ENCODE assay signal across 17 cellular contexts in the genomic region with DNA sequence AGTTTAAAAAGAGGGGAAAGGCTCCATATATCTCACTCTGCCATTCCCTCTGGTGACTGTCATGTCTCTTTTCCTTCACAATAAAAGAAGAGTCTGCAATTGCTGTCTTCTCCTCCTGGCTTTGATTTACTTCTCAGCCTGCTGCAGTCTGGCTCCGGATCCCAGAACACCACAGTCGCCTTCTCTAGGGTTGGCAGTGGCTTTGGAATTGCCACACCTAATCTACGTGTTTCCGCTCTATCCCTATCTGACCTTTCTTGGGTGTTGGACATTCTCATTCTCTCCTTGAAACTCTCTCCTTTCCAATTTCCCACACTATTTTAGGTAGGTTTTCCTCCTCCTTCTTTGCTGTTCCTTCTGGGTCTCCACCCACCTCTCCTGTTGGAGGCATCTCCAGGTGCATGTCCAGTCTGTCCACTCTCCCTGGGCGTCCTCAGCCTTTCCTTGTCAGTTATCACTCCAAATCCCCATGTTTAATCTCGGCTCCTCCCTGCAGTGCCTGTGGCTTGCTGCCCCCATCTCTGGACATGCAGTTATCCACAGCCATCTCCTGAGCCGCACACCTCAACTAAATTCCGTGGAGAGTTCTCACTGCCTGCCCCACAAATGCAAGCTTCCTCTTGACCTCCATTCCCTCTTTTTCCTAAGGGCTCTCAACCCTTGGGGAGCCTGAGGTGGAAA.
A peak's percentile ranks its signal among the peaks of the same experiment; 100 is the strongest.
DNase-seq lines count a peak whose midpoint lies in the region; ATAC-seq, FAIRE-seq and TF ChIP-seq lines count a peak whose summit lies in the region.
"Had no signal": no experiment of that assay in that cellular context is flagged by ENCODE, and none has a peak within 500 bp of the region (broad histone marks: within the 10 kb centered on the region; RNA-seq: fewer than 3 reads in every experiment).

No MANE protein-coding gene starts in this region.

- no peaks in the 10 kb centered on the region for H3K79me2 ChIP-seq in keratinocyte (ENCODE audit: control insufficient read depth, insufficient read depth, low read length)

- ATAC-seq in Right ventricle myocardium superior (ENCODE audit: poor library complexity) (peak; percentile 81), HG02678 (IDR thresholded peaks at IDR 0.05; ENCODE audit: unreplicated experiment) (no peak)
- ATAC-seq: K562 had no signal

- H3K9me1 ChIP-seq in keratinocyte (ENCODE audit: control insufficient read depth, extremely low read depth, insufficient read depth, low read length): no peaks in the 10 kb centered on the region

- H3K4me3 ChIP-seq in right atrium auricular region (no peak overlapping the region), keratinocyte (ENCODE audit: control insufficient read depth in 2 of 3, extremely low read depth in 1 of 3, insufficient read depth in 2 of 3, low read depth in 1 of 3, low read length in 3 of 3) (no peak overlapping the region), BE2C (ENCODE audit: low read depth, low read length) (no peak overlapping the region)
- H3K4me3 ChIP-seq in effector memory CD4-positive, alpha-beta T cell (ENCODE audit: insufficient read depth, low read depth, low read length, poor library complexity, severe bottlenecking): no peak overlapping the region
- H3K4me3 ChIP-seq: K562 had no signal

- H3K9ac ChIP-seq in keratinocyte (ENCODE audit: control insufficient read depth, extremely low read depth, insufficient read depth, low read length): no peak overlapping the region

- no peak for TF ChIP-seq CTCF in right atrium auricular region (IDR thresholded peaks at IDR 0.05)
- TF ChIP-seq CTCF in keratinocyte (optimal IDR thresholded peaks at IDR 0.05 in 1 of 3, IDR thresholded peaks at IDR 0.05 in 1 of 3, conservative IDR thresholded peaks at IDR 0.05 in 1 of 3; ENCODE audit: extremely low read depth in 1 of 3, insufficient read depth in 2 of 3, low read length in 3 of 3): no peak
- TF ChIP-seq CTCF in BE2C (IDR thresholded peaks at IDR 0.05; ENCODE audit: low read depth, low read length): no peak

- no peak for FAIRE-seq in keratinocyte (lab: Jason Lieb, UNC)
- FAIRE-seq: G401.6, GM12892, GM19239, K562 had no signal

- dilution Hi-C loops in keratinocyte (cut with MboI; ENCODE audit: extremely low pct_ligation_motif_present, low sequenced_read_pairs): no loop called here

- no peaks in the 10 kb centered on the region for H3K27me3 ChIP-seq in right atrium auricular region
- H3K27me3 ChIP-seq in keratinocyte (ENCODE audit: control insufficient read depth, extremely low read depth, insufficient read depth, low read length): no peaks in the 10 kb centered on the region
- no peaks in the 10 kb centered on the region for H3K27me3 ChIP-seq in effector memory CD4-positive, alpha-beta T cell (replicated peaks; ENCODE audit: control insufficient read depth, insufficient read depth, low read length, poor library complexity, severe bottlenecking)
- no peaks in the 10 kb centered on the region for H3K27me3 ChIP-seq in BE2C

- DNase-seq in Right ventricle myocardium superior: no peak
- no peak for DNase-seq in right atrium auricular region (ENCODE audit: low spot score)
- DNase-seq in ecto neural progenitor cell (ENCODE audit: low spot score): peak; percentile 39
- no peak for DNase-seq in keratinocyte (ENCODE audit: low read depth, low spot score)
- no peak for DNase-seq in effector memory CD4-positive, alpha-beta T cell
- no peak for DNase-seq in BE2C
- DNase-seq in NCI-H1436 (lab: John Stamatoyannopoulos, UW): no peak
- DNase-seq: DMS79 treated with DMSO at 0.1 percent for 48 hours, NCI-H1092 treated with DMSO at 0.1 percent for 48 hours, NCI-H1694 treated with DMSO at 0.1 percent for 48 hours, NCI-H345, NCI-H526 treated with DMSO at 0.1 percent for 48 hours had no signal

- intact Hi-C loops in Right ventricle myocardium superior (cut with DNase I): no loop called here

- H3K36me3 ChIP-seq in right atrium auricular region (no peaks in the 10 kb centered on the region), keratinocyte (ENCODE audit: control insufficient read depth in 2 of 2, extremely low read depth in 1 of 2, insufficient read depth in 2 of 2, low read length in 2 of 2) (no peaks in the 10 kb centered on the region), BE2C (no peaks in the 10 kb centered on the region)
- H3K36me3 ChIP-seq in effector memory CD4-positive, alpha-beta T cell (ENCODE audit: control insufficient read depth, insufficient read depth, low read length): no peaks in the 10 kb centered on the region

- H2AFZ ChIP-seq in keratinocyte (ENCODE audit: control insufficient read depth, low read length): no peak overlapping the region

- H3K27ac ChIP-seq in right atrium auricular region (peak overlapping the region in 1 of 2 donors; percentile 61), keratinocyte (ENCODE audit: control insufficient read depth, insufficient read depth, low read length) (no peak overlapping the region)
- no peak overlapping the region for H3K27ac ChIP-seq in effector memory CD4-positive, alpha-beta T cell (ENCODE audit: insufficient read depth, low read length, poor library complexity, severe bottlenecking)

- no peaks in the 10 kb centered on the region for H3K9me3 ChIP-seq in right atrium auricular region
- no peaks in the 10 kb centered on the region for H3K9me3 ChIP-seq in keratinocyte (ENCODE audit: control insufficient read depth, low read depth, low read length)
- H3K9me3 ChIP-seq in effector memory CD4-positive, alpha-beta T cell (ENCODE audit: control insufficient read depth, low read length): no peaks in the 10 kb centered on the region
- H3K9me3 ChIP-seq in BE2C: no peaks in the 10 kb centered on the region

- H3K4me1 ChIP-seq in right atrium auricular region (peaks cover 0 to 23% of the 10 kb centered on the region in 2 donors), keratinocyte (ENCODE audit: control insufficient read depth, extremely low read depth, insufficient read depth, low read length) (peaks cover 21% of the 10 kb centered on the region), BE2C (no peaks in the 10 kb centered on the region)
- no peaks in the 10 kb centered on the region for H3K4me1 ChIP-seq in effector memory CD4-positive, alpha-beta T cell (ENCODE audit: control insufficient read depth, insufficient read depth, low read length, poor library complexity, severe bottlenecking)

- H4K20me1 ChIP-seq in keratinocyte (ENCODE audit: control insufficient read depth, extremely low read depth, insufficient read depth, low read length): no peaks in the 10 kb centered on the region

- peak overlapping the region; percentile 14 for H3K4me2 ChIP-seq in keratinocyte (ENCODE audit: control insufficient read depth, extremely low read depth, insufficient read depth, low read depth, low read length)
